8 cellular contexts compared by ENCODE assay signal in the genomic region with DNA sequence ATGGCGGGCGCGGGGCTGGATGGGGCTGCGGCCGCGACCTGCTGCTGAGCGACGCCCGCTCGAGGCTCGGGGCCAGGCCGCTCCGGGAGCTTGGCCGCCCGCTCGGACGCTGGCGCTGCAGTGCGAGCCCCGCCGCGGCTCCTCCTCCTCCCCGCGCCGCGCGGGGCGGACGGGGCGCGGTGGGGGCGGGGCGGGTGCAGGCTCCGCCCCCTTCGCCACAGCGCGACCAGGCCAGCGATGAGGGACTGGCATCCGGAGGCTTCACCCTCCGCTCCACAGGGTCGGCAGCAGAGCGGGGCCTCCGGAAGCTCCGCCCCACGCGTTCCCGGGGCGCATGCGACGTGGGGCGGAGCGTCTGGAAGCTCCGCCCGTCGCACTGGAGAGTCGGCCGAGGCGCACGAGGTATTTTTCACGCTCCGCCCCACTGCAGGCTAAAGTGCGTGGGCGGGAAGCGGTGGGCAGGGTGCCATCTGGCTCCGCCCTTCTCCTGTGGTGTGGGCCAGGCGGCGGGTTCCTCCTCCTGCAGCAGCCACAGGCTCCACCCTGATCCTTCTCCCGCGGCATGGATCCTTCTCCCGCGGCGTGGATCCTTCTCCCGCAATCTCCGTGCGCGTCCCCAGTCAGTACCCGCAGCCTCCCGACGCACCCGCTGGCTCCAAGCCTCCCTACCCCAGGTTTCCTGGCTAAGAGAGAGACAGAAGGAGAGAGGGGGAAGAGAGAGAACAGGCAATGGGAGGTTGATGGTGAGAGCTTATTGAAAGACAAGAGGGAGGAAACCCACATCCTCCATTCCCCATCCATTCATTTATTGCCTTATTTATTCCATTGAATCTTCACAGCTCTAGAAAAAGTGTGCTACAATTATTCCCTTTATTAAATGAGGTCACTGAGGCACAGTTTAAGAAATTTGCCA.
A peak's percentile ranks its signal among the peaks of the same experiment; 100 is the strongest.
DNase-seq lines count a peak whose midpoint lies in the region; ATAC-seq and TF ChIP-seq lines count a peak whose summit lies in the region.
"Not testable (repeated sequence)": the region's sequence is repeated elsewhere in the genome, so short reads cannot be mapped to it uniquely, and the experiment has no call there.

No MANE protein-coding gene starts in this region.

- H3K4me1 ChIP-seq in Peyer's patch; effector memory CD4-positive, alpha-beta T cell (ENCODE audit: control insufficient read depth, insufficient read depth, low read length, poor library complexity, severe bottlenecking); liver (ENCODE audit: control insufficient read depth in 4 of 4, insufficient read depth in 4 of 4, low read length in 3 of 4): not testable (repeated sequence)

- CTCF ChIA-PET in AG04450 (lab: Charles Lee) = not testable (repeated sequence)

- peak in 1 of 2 donors; percentile 37 for TF ChIP-seq POLR2A in Peyer's patch (IDR thresholded peaks at IDR 0.05)

- not testable (repeated sequence) for H3K36me3 ChIP-seq in Peyer's patch; effector memory CD4-positive, alpha-beta T cell (ENCODE audit: control insufficient read depth, insufficient read depth, low read length); liver (ENCODE audit: control insufficient read depth in 4 of 4, insufficient read depth in 3 of 4, low read depth in 1 of 4, low read length in 3 of 4)

- under 1% methylated on average over 77 of the region's 80 CpGs for WGBS in liver

- H3K4me3 ChIP-seq in AG04450 (ENCODE audit: low read depth, low read length) (peak overlapping the region; percentile 45), LNCaP clone FGC (ENCODE audit: low read depth, low read length) (peak overlapping the region; percentile 51), Peyer's patch (peak overlapping the region; percentile 22 to 67 (median 60)), liver (ENCODE audit: low read depth in 1 of 3, low read length in 3 of 3) (peak overlapping the region in 1 of 3 donors; percentile 58)
- not testable (repeated sequence) for H3K4me3 ChIP-seq in effector memory CD4-positive, alpha-beta T cell (ENCODE audit: insufficient read depth, low read depth, low read length, poor library complexity, severe bottlenecking)

- TF ChIP-seq CTCF in AG04450 (IDR thresholded peaks at IDR 0.05; ENCODE audit: low read depth, low read length); LNCaP clone FGC (IDR thresholded peaks at IDR 0.05; ENCODE audit: control insufficient read depth, extremely low read depth, insufficient read depth); Peyer's patch (IDR thresholded peaks at IDR 0.05); liver (IDR thresholded peaks at IDR 0.05; ENCODE audit: low read depth, low read length, missing input control): not testable (repeated sequence)

- H3K27ac ChIP-seq in AG04450 (ENCODE audit: low read depth, low read length); effector memory CD4-positive, alpha-beta T cell (ENCODE audit: insufficient read depth, low read length, poor library complexity, severe bottlenecking); liver (ENCODE audit: low read depth in 1 of 2, low read length in 2 of 2): not testable (repeated sequence)
- peak overlapping the region in 3 of 4 donors; percentile 22 to 75 (median 62) for H3K27ac ChIP-seq in Peyer's patch

- not testable (repeated sequence) for H3K9me3 ChIP-seq in AG04450 (ENCODE audit: control insufficient read depth, insufficient read depth, low read length); Peyer's patch; effector memory CD4-positive, alpha-beta T cell (ENCODE audit: control insufficient read depth, low read length); liver (ENCODE audit: control insufficient read depth in 4 of 4, low read length in 3 of 4)

- H3K27me3 ChIP-seq in AG04450 (ENCODE audit: control insufficient read depth, insufficient read depth, low read length); Peyer's patch; effector memory CD4-positive, alpha-beta T cell (replicated peaks; ENCODE audit: control insufficient read depth, insufficient read depth, low read length, poor library complexity, severe bottlenecking); liver (ENCODE audit: control insufficient read depth in 4 of 4, insufficient read depth in 4 of 4, low read length in 3 of 4): not testable (repeated sequence)

- DNase-seq in AG04450 (ENCODE audit: low read depth, low spot score) (peak; percentile 87), LNCaP clone FGC (ENCODE audit: low read depth) (peak; percentile 78), Peyer's patch (peak; percentile 89 to 94 (median 90))
- DNase-seq in activated CD8-positive, alpha-beta memory T cell treated with anti-CD3 and anti-CD28 coated beads, Interleukin-2, amount 50 U/mL, for 48 hours = peak; percentile 91
- DNase-seq in effector memory CD4-positive, alpha-beta T cell = peak; percentile 68 to 85 (median 79)
- DNase-seq in stimulated activated CD4-positive, alpha-beta T cell treated with anti-CD3 and anti-CD28 coated beads, Interleukin-15, amount 100 ng/mL, for 48 hours (ENCODE audit: low read depth in 2 of 2) = peak; percentile 82 to 87

- POLR2A ChIA-PET in AG04450 (lab: Yijun Ruan, JAX) = not testable (repeated sequence)

- ATAC-seq in GM18867 (IDR thresholded peaks at IDR 0.05; ENCODE audit: unreplicated experiment) = peak; percentile 69

- not testable (repeated sequence) for H3K9ac ChIP-seq in liver (ENCODE audit: low read depth in 1 of 2, low read length in 2 of 2)

- peak in 1 of 2 donors; percentile 13 for TF ChIP-seq RAD21 in liver (IDR thresholded peaks at IDR 0.05)

TF ChIP-seq in liver, 16 proteins besides CTCF, POLR2A, EP300 and RAD21:
- TF ChIP-seq SP1 (IDR thresholded peaks at IDR 0.05) (peak; percentile 71), GABPA (IDR thresholded peaks at IDR 0.05 in 1 of 2, conservative IDR thresholded peaks at IDR 0.05 in 1 of 2) (peak in 1 of 2 donors; percentile 52), MAX (IDR thresholded peaks at IDR 0.05) (peak; percentile 30), EGR1 (IDR thresholded peaks at IDR 0.05; ENCODE audit: low read depth in 2 of 2) (peak; percentile 98)
